11 cellular contexts compared by ENCODE assay signal in genomic region chr17:50722746-50723145, GRCh38. TPM values are rescaled to one million over a fixed set of nuclear protein-coding genes. Genes with fewer than 3 reads are reported as not detected.
DNase-seq lines count a peak whose midpoint lies in the region; ATAC-seq and TF ChIP-seq lines count a peak whose summit lies in the region.
"Had no signal": no experiment of that assay in that cellular context is flagged by ENCODE, and none has a peak within 500 bp of the region (broad histone marks: within the 10 kb centered on the region; RNA-seq: fewer than 3 reads in every experiment).

No MANE protein-coding gene starts in this region.

- ATAC-seq in natural killer cell treated with Interleukin-12 subunit alpha and Interleukin-12 subunit beta and Interleukin-15 and Interleukin-18, amount 100 ng/mL, for 72 hours, result no peak
- ATAC-seq in HG03439 (IDR thresholded peaks at IDR 0.05; ENCODE audit: unreplicated experiment), result no peak

- peaks cover 31% of the 10 kb centered on the region for H3K36me3 ChIP-seq in Karpas-422 (ENCODE audit: insufficient read depth, low read length)

- intact Hi-C loops in Calu3 (cut with micrococcal nuclease; ENCODE audit: unreplicated experiment), result no loop called here

- H3K27me3 Mint-ChIP-seq in Calu3 (ENCODE audit: unreplicated experiment), result no peaks in the 10 kb centered on the region
- peaks cover 7% of the 10 kb centered on the region for H3K27me3 Mint-ChIP-seq in brain
- no peaks in the 10 kb centered on the region for H3K27me3 Mint-ChIP-seq in natural killer cell treated with Interleukin-12 subunit alpha and Interleukin-12 subunit beta and Interleukin-15 and Interleukin-18, amount 100 ng/mL, for 72 hours

- H3K9me2 ChIP-seq in Karpas-422 (replicated peaks; ENCODE audit: insufficient read depth, low read length), result no peaks in the 10 kb centered on the region

- H3K36me3 Mint-ChIP-seq in Calu3 (ENCODE audit: insufficient read depth, unreplicated experiment), result peaks cover 70% of the 10 kb centered on the region
- H3K36me3 Mint-ChIP-seq in brain, result peaks cover 29% of the 10 kb centered on the region
- H3K36me3 Mint-ChIP-seq in natural killer cell treated with Interleukin-12 subunit alpha and Interleukin-12 subunit beta and Interleukin-15 and Interleukin-18, amount 100 ng/mL, for 72 hours, result no peaks in the 10 kb centered on the region

- peaks cover 77% of the 10 kb centered on the region for H4K20me1 ChIP-seq in Karpas-422 (ENCODE audit: insufficient read depth, low read depth, low read length)

- no peaks in the 10 kb centered on the region for H3K27me3 ChIP-seq in Karpas-422 (ENCODE audit: low read length)

- H3K4me1 Mint-ChIP-seq in Calu3 (ENCODE audit: low read depth, unreplicated experiment) (peaks cover 45% of the 10 kb centered on the region), brain (peaks cover 59% of the 10 kb centered on the region)
- H3K4me1 Mint-ChIP-seq in natural killer cell treated with Interleukin-12 subunit alpha and Interleukin-12 subunit beta and Interleukin-15 and Interleukin-18, amount 100 ng/mL, for 72 hours (ENCODE audit: low read depth in 2 of 2), result peaks cover 38 to 44% of the 10 kb centered on the region in 2 donors

- H3K9me3 Mint-ChIP-seq in Calu3 (ENCODE audit: low read depth, unreplicated experiment) (no peaks in the 10 kb centered on the region), brain (no peaks in the 10 kb centered on the region)
- no peaks in the 10 kb centered on the region for H3K9me3 Mint-ChIP-seq in natural killer cell treated with Interleukin-12 subunit alpha and Interleukin-12 subunit beta and Interleukin-15 and Interleukin-18, amount 100 ng/mL, for 72 hours

- BruUV-seq in Calu3 (replicated peaks; lab: Mats Ljungman, UMichigan), result no TSS peak

- no peaks in the 10 kb centered on the region for H3K9me3 ChIP-seq in Karpas-422 (ENCODE audit: low read length)

- DNase-seq in Calu3 (no peak), Karpas-422 (no peak), foreskin melanocyte (no peak), DMS53 (lab: John Stamatoyannopoulos, UW) (no peak)
- no peak for DNase-seq in natural killer cell treated with Interleukin-12 subunit alpha and Interleukin-12 subunit beta and Interleukin-15 and Interleukin-18, amount 100 ng/mL, for 72 hours (ENCODE audit: low spot score)
- DNase-seq: dermis blood vessel endothelial cell had no signal

- no peak for TF ChIP-seq CTCF in Calu3 (IDR thresholded peaks at IDR 0.05; ENCODE audit: unreplicated experiment)
- TF ChIP-seq CTCF in brain (conservative IDR thresholded peaks at IDR 0.05), result no peak

- H3K9ac ChIP-seq in Karpas-422 (ENCODE audit: low read length), result no peak overlapping the region
- H3K9ac ChIP-seq: parathyroid adenoma had no signal

- H3K4me1 ChIP-seq in Karpas-422 (ENCODE audit: low read length), result peaks cover 34% of the 10 kb centered on the region

- H3K79me2 ChIP-seq in Karpas-422 (ENCODE audit: low read length), result peaks cover 84% of the 10 kb centered on the region

- H2AFZ ChIP-seq in Karpas-422 (ENCODE audit: low read length), result no peak overlapping the region
- H2AFZ ChIP-seq: parathyroid adenoma had no signal

- CTCF ChIA-PET in Calu3 (lab: Charles Lee), result interaction anchor here (0.8 kb wide), 1 partner anchor 118 kb away, joined by 11 read pairs; no protein-coding TSS in a partner anchor

- no peak overlapping the region for H3K4me3 ChIP-seq in Karpas-422 (ENCODE audit: low read length)

- peak overlapping the region; percentile 94 for H3K4me3 Mint-ChIP-seq in Calu3 (ENCODE audit: low read depth, unreplicated experiment)
- H3K4me3 Mint-ChIP-seq in brain, result peak overlapping the region; percentile 70 to 99 (median 98)
- peak overlapping the region; percentile 91 for H3K4me3 Mint-ChIP-seq in natural killer cell treated with Interleukin-12 subunit alpha and Interleukin-12 subunit beta and Interleukin-15 and Interleukin-18, amount 100 ng/mL, for 72 hours

- H3K4me2 ChIP-seq in Karpas-422 (ENCODE audit: low read depth, low read length, poor library complexity, severe bottlenecking), result peak overlapping the region; percentile 35

- no peak overlapping the region for H3K27ac ChIP-seq in Karpas-422 (ENCODE audit: low read length)
- H3K27ac ChIP-seq: parathyroid adenoma had no signal

- H3K27ac Mint-ChIP-seq in Calu3 (ENCODE audit: unreplicated experiment), result peak overlapping the region; percentile 20
- H3K27ac Mint-ChIP-seq in brain, result peak overlapping the region; percentile 8 to 52 (median 40)
- peak overlapping the region in 1 of 2 donors; percentile 60 for H3K27ac Mint-ChIP-seq in natural killer cell treated with Interleukin-12 subunit alpha and Interleukin-12 subunit beta and Interleukin-15 and Interleukin-18, amount 100 ng/mL, for 72 hours

RNA-seq across cellular contexts. Expression of gene LUC7L3, which starts 3.3 kb away (rescaled TPM):
- 152 and 155 TPM in 2 replicates for total RNA-seq in Calu3 (2022)
- total RNA-seq in Karpas-422 (2014; rRNA removed; shearing (Covaris generic); ENCODE audit: low replicate concordance), result 102 and 142 TPM in 2 replicates
- 34.1 TPM for polyA plus RNA-seq in brain (ENCODE audit: insufficient read depth, low read depth, low replicate concordance)
- 100 to 1,000 TPM in 1 of 2 donors, 10 to 100 TPM in 1; 81.8 to 234 TPM for total RNA-seq in natural killer cell treated with Interleukin-12 subunit alpha and Interleukin-12 subunit beta and Interleukin-15 and Interleukin-18, amount 100 ng/mL, for 72 hours

RNA-seq across cellular contexts. Expression of gene ANKRD40, which starts 15.0 kb away (rescaled TPM):
- total RNA-seq in Calu3 (2022), result 67.2 and 68.5 TPM in 2 replicates
- total RNA-seq in Karpas-422 (2014; rRNA removed; shearing (Covaris generic); ENCODE audit: low replicate concordance), result 17.1 and 34.1 TPM in 2 replicates
- 49.0 TPM for polyA plus RNA-seq in brain (ENCODE audit: insufficient read depth, low read depth, low replicate concordance)
- 10 to 100 TPM; 38.4 to 44.7 TPM for total RNA-seq in natural killer cell treated with Interleukin-12 subunit alpha and Interleukin-12 subunit beta and Interleukin-15 and Interleukin-18, amount 100 ng/mL, for 72 hours

RNA-seq across cellular contexts. Expression of gene ANKRD40CL, which starts 44.6 kb away (rescaled TPM):
- total RNA-seq in Calu3 (2022), result 0.64 TPM in 1 of 2 replicates, not detected in the other
- not detected in 2 replicates for total RNA-seq in Karpas-422 (2014; rRNA removed; shearing (Covaris generic); ENCODE audit: low replicate concordance)
- polyA plus RNA-seq in brain (ENCODE audit: insufficient read depth, low read depth, low replicate concordance), result not detected
- not detected for total RNA-seq in natural killer cell treated with Interleukin-12 subunit alpha and Interleukin-12 subunit beta and Interleukin-15 and Interleukin-18, amount 100 ng/mL, for 72 hours
- total RNA-seq: dermis blood vessel endothelial cell, G401, H4 had no signal
